28 cellular contexts compared by ENCODE assay signal in genomic region chr6:134849920-134850447, GRCh38.
"Had no signal": no experiment of that assay in that cellular context is flagged by ENCODE, and none has a peak within 500 bp of the region (broad histone marks: within the 10 kb centered on the region; RNA-seq: fewer than 3 reads in every experiment).

No MANE protein-coding gene starts in this region.

- H3K9me3 ChIP-seq: esophagus squamous epithelium, heart right ventricle, left lung, right atrium auricular region, spleen, tibial nerve had no signal

- DNase-seq: activated CD4-positive, alpha-beta memory T cell treated with anti-CD3 and anti-CD28 coated beads, Interleukin-2, amount 10 ng/mL, durations not matched to agents 7 days and 5 days; activated CD4-positive, alpha-beta T cell treated with anti-CD3 and anti-CD28 coated beads for 1 hour; activated CD4-positive, alpha-beta T cell treated with anti-CD3 and anti-CD28 coated beads, Interleukin-2, amount 10 ng/mL, durations not matched to agents 7 days and 5 days; activated CD8-positive, alpha-beta memory T cell treated with anti-CD3 and anti-CD28 coated beads, Interleukin-2, amount 50 U/mL, for 48 hours; activated gamma-delta T cell; activated naive CD4-positive, alpha-beta T cell treated with anti-CD3 and anti-CD28 coated beads, Interleukin-2, amount 10 ng/mL, durations not matched to agents 7 days and 5 days; activated naive CD8-positive, alpha-beta T cell treated with anti-CD3 and anti-CD28 coated beads, Interleukin-2, amount 10 ng/mL, durations not matched to agents 7 days and 5 days; activated T-cell treated with anti-CD3 and anti-CD28 coated beads, Interleukin-2, amount 50 U/mL, for 24 hours; central memory CD4-positive, alpha-beta T cell; dermis blood vessel endothelial cell; effector CD8-positive, alpha-beta T cell; esophagus squamous epithelium; foreskin melanocyte; heart right ventricle; kidney glomerular epithelial cell; left lung; mesendoderm; natural killer cell; spleen; stimulated activated CD4-positive, alpha-beta T cell treated with anti-CD3 and anti-CD28 coated beads, Interleukin-2, amount 100 ng/mL, for 48 hours; stimulated activated naive CD4-positive, alpha-beta T cell treated with Interleukin-2 at 50 U/mL for 16 hours; T-helper 2 cell had no signal

- H3K4me1 ChIP-seq: left lung, spleen had no signal

- H3K36me3 ChIP-seq: brain microvascular endothelial cell, esophagus squamous epithelium, heart right ventricle, left lung, neural progenitor cell, right atrium auricular region, spleen, tibial nerve had no signal

- H3K4me3 ChIP-seq: esophagus squamous epithelium, heart right ventricle, left lung, lung, neural progenitor cell, right atrium auricular region, spleen, tibial nerve had no signal

- H3K4me2 ChIP-seq: neural progenitor cell had no signal

- ATAC-seq: heart right ventricle, left lung, natural killer cell had no signal

- H3K27ac ChIP-seq: epithelial cell of prostate, esophagus squamous epithelium, heart right ventricle, left lung, neural progenitor cell, right atrium auricular region, spleen, tibial nerve had no signal
